ENCODE assay signal across 22 cellular contexts in genomic region chr16:85602402-85602801, GRCh38. TPM values are rescaled to one million over a fixed set of nuclear protein-coding genes. Genes with fewer than 3 reads are reported as not detected.
DNase-seq lines count a peak whose midpoint lies in the region; ATAC-seq and TF ChIP-seq lines count a peak whose summit lies in the region.
"Had no signal": no experiment of that assay in that cellular context is flagged by ENCODE, and none has a peak within 500 bp of the region (broad histone marks: within the 10 kb centered on the region; RNA-seq: fewer than 3 reads in every experiment).

No MANE protein-coding gene starts in this region.

- peaks cover 49% of the 10 kb centered on the region for H3K79me2 ChIP-seq in parathyroid adenoma

- H3K27me3 ChIP-seq in heart left ventricle (no peaks in the 10 kb centered on the region), left ventricle myocardium inferior (ENCODE audit: low read depth) (no peaks in the 10 kb centered on the region), parathyroid adenoma (ENCODE audit: control insufficient read depth, insufficient read depth, low read length) (no peaks in the 10 kb centered on the region), vagina (no peaks in the 10 kb centered on the region)

- no peak overlapping the region for H3K9ac ChIP-seq in parathyroid adenoma

- TF ChIP-seq CTCF in heart left ventricle (IDR thresholded peaks at IDR 0.05) (no peak), left ventricle myocardium inferior (IDR thresholded peaks at IDR 0.05; ENCODE audit: borderline replicate concordance) (no peak), parathyroid adenoma (IDR thresholded peaks at IDR 0.05) (no peak), vagina (IDR thresholded peaks at IDR 0.05) (no peak)

- no peak overlapping the region for H3K4me2 ChIP-seq in parathyroid adenoma (ENCODE audit: low read length)
- H3K4me2 ChIP-seq: A549 had no signal

- TF ChIP-seq POLR2A in heart left ventricle (IDR thresholded peaks at IDR 0.05) (no peak), vagina (IDR thresholded peaks at IDR 0.05) (no peak)

- no peaks in the 10 kb centered on the region for H3K9me3 ChIP-seq in heart left ventricle
- H3K9me3 ChIP-seq in left ventricle myocardium inferior (replicated peaks) = no peaks in the 10 kb centered on the region
- no peaks in the 10 kb centered on the region for H3K9me3 ChIP-seq in parathyroid adenoma (ENCODE audit: control insufficient read depth, low read length)
- no peaks in the 10 kb centered on the region for H3K9me3 ChIP-seq in vagina
- H3K9me3 ChIP-seq: A549 had no signal

- no peak for DNase-seq in heart left ventricle
- DNase-seq in Right ventricle myocardium inferior (ENCODE audit: missing footprints) = no peak
- no peak for DNase-seq in left ventricle myocardium inferior
- no peak for DNase-seq in vagina (ENCODE audit: extremely low spot score in 2 of 2)
- DNase-seq in NCI-H1105 treated with DMSO at 0.1 percent for 48 hours (lab: John Stamatoyannopoulos, UW) = no peak
- no peak for DNase-seq in LoVo (ENCODE audit: low spot score)
- DNase-seq: activated T-cell treated with anti-CD3 and anti-CD28 coated beads, Interleukin-2, amount 50 U/mL, for 72 hours; CD4-positive, CD25-positive, alpha-beta regulatory T cell; islet precursor cell; midbrain; NCI-H1694 treated with DMSO at 0.1 percent for 48 hours; NCI-H226; PC-3; stimulated activated CD4-positive, alpha-beta T cell treated with anti-CD3 and anti-CD28 coated beads, Interleukin-2, amount 100 ng/mL, for 24 hours; stimulated activated naive CD8-positive, alpha-beta T cell treated with anti-CD3 and anti-CD28 coated beads, Interleukin-15, Interleukin-2, amounts not matched to agents 100 U/mL and 50 U/mL, for 24 hours; T-helper 9 cell had no signal

- intact Hi-C loops in heart left ventricle (cut with DNase I) = loop anchor here in 4 of 10 donors (10.0 kb wide), 6 partner anchors 118 to 488 kb away; partner anchors contain the start of gene CIBAR2 (in 1 of the 4)
- intact Hi-C loops in Right ventricle myocardium inferior (cut with DNase I) = loop anchor here (10.0 kb wide), 1 partner anchor 208 kb away; no protein-coding TSS in a partner anchor
- intact Hi-C loops in left ventricle myocardium inferior (cut with micrococcal nuclease) = no loop called here
- intact Hi-C loops in vagina (cut with DNase I) = no loop called here

- H2AFZ ChIP-seq in parathyroid adenoma = no peak overlapping the region

- ATAC-seq in heart left ventricle = peak in 3 of 4 donors; percentile 5 to 17 (median 8)
- ATAC-seq in Right ventricle myocardium inferior = no peak
- ATAC-seq in GM21529 (IDR thresholded peaks at IDR 0.05; ENCODE audit: unreplicated experiment) = no peak
- ATAC-seq: activated naive CD4-positive, alpha-beta T cell treated with anti-CD3 and anti-CD28 coated beads, Interleukin-2, amount 50 U/mL, for 72 hours; activated T-cell treated with anti-CD3 and anti-CD28 coated beads, Interleukin-2, amount 50 U/mL, for 72 hours; PC-3; stimulated activated naive CD8-positive, alpha-beta T cell treated with anti-CD3 and anti-CD28 coated beads, Interleukin-15, Interleukin-2, amounts not matched to agents 100 U/mL and 50 U/mL, for 24 hours had no signal

- peaks cover 0 to 38% (median 17%) of the 10 kb centered on the region in 12 donors for H3K4me1 ChIP-seq in heart left ventricle
- peaks cover 40% of the 10 kb centered on the region for H3K4me1 ChIP-seq in left ventricle myocardium inferior
- H3K4me1 ChIP-seq in parathyroid adenoma = peaks cover 6% of the 10 kb centered on the region
- peaks cover 64% of the 10 kb centered on the region for H3K4me1 ChIP-seq in vagina

- 69 to 84% (median 81%) methylated on average over 8 to 12 of the region's 12 CpGs for WGBS in heart left ventricle, 4 donors

- H3K36me3 ChIP-seq in heart left ventricle = no peaks in the 10 kb centered on the region
- no peaks in the 10 kb centered on the region for H3K36me3 ChIP-seq in left ventricle myocardium inferior
- no peaks in the 10 kb centered on the region for H3K36me3 ChIP-seq in parathyroid adenoma (ENCODE audit: control insufficient read depth, insufficient read depth, low read length)
- no peaks in the 10 kb centered on the region for H3K36me3 ChIP-seq in vagina

- H3K27ac ChIP-seq in heart left ventricle (peak overlapping the region in 5 of 12 donors; percentile 3 to 81 (median 42)), left ventricle myocardium inferior (replicated peaks) (peak overlapping the region; percentile 59), parathyroid adenoma (peak overlapping the region; percentile 43), vagina (peak overlapping the region; percentile 48)
- H3K27ac ChIP-seq: coronary artery, SK-N-MC had no signal

- H3K4me3 ChIP-seq in heart left ventricle (no peak overlapping the region), left ventricle myocardium inferior (no peak overlapping the region), parathyroid adenoma (ENCODE audit: low read depth, low read length) (no peak overlapping the region), vagina (no peak overlapping the region)
- H3K4me3 ChIP-seq: A549, coronary artery, SK-N-MC had no signal

RNA-seq across cellular contexts. Expression of gene GSE1, which starts 10.7 kb away (rescaled TPM):
- 10 to 100 TPM; 23.4 to 48.4 (median 38.5) TPM for total RNA-seq in heart left ventricle
- 10 to 100 TPM; 18.1 to 35.3 TPM for polyA plus RNA-seq in heart left ventricle
- total RNA-seq in Right ventricle myocardium inferior = 28.9 TPM
- 34.2 TPM for total RNA-seq in left ventricle myocardium inferior
- 80.8 TPM for total RNA-seq in vagina

Comparison
In these comparisons a context has a peak if more than half of its experiments do, and no peak if none do; other contexts are left out.
1. ATAC-seq: peak in heart left ventricle (3 of 4); none in Right ventricle myocardium inferior (single experiment) and GM21529 (single experiment).